ENCODE assay signal across 1 cellular context in the genomic region with DNA sequence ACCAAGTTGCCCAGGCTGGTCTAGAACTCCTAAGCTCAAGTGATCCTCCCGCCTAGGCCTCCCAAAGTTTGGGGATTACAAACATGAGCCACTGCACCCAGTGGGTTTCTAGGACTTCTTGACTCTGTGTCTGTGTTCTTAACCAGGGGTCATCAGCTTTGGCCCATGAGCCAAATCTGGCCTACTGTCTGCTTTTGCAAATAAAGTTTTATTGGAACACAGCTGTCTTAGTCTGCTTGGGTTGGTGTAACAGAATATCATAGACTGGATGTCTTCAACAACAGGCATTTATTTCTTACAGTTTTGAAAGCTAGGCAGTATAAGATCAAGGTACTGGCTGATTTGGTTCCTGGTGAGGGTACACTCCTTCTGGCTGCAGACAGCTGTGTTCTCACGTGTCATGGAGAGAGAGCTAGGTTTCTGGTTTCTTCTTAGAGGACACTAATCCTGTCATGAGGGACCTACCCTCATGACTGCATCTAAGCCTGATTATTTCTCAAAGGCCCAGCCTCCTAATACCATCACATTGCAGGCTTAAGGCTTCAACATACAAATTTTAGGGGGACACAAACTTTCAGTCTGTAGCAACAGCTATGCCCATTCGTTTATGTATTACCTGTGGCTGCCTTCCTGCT.
TF ChIP-seq lines count a peak whose summit lies in the region.

No MANE protein-coding gene starts in this region.

TF ChIP-seq in K562, 482 proteins besides CTCF, POLR2A, EP300 and RAD21:
- TF ChIP-seq PTBP1 (IDR thresholded peaks at IDR 0.05; ENCODE audit: low read depth, low read length) = no peak
- TF ChIP-seq, protein P1, sequence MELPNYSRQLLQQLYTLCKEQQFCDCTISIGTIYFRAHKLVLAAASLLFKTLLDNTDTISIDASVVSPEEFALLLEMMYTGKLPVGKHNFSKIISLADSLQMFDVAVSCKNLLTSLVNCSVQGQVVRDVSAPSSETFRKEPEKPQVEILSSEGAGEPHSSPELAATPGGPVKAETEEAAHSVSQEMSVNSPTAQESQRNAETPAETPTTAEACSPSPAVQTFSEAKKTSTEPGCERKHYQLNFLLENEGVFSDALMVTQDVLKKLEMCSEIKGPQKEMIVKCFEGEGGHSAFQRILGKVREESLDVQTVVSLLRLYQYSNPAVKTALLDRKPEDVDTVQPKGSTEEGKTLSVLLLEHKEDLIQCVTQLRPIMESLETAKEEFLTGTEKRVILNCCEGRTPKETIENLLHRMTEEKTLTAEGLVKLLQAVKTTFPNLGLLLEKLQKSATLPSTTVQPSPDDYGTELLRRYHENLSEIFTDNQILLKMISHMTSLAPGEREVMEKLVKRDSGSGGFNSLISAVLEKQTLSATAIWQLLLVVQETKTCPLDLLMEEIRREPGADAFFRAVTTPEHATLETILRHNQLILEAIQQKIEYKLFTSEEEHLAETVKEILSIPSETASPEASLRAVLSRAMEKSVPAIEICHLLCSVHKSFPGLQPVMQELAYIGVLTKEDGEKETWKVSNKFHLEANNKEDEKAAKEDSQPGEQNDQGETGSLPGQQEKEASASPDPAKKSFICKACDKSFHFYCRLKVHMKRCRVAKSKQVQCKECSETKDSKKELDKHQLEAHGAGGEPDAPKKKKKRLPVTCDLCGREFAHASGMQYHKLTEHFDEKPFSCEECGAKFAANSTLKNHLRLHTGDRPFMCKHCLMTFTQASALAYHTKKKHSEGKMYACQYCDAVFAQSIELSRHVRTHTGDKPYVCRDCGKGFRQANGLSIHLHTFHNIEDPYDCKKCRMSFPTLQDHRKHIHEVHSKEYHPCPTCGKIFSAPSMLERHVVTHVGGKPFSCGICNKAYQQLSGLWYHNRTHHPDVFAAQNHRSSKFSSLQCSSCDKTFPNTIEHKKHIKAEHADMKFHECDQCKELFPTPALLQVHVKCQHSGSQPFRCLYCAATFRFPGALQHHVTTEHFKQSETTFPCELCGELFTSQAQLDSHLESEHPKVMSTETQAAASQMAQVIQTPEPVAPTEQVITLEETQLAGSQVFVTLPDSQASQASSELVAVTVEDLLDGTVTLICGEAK (IDR thresholded peaks at IDR 0.05) = peak; percentile 90
- TF ChIP-seq, protein P1 (CRISPR knock-in tag; IDR thresholded peaks at IDR 0.05) = peak; percentile 53; the same call in 1 of the 2 replicates
